8 cellular contexts compared by ENCODE assay signal in the genomic region with DNA sequence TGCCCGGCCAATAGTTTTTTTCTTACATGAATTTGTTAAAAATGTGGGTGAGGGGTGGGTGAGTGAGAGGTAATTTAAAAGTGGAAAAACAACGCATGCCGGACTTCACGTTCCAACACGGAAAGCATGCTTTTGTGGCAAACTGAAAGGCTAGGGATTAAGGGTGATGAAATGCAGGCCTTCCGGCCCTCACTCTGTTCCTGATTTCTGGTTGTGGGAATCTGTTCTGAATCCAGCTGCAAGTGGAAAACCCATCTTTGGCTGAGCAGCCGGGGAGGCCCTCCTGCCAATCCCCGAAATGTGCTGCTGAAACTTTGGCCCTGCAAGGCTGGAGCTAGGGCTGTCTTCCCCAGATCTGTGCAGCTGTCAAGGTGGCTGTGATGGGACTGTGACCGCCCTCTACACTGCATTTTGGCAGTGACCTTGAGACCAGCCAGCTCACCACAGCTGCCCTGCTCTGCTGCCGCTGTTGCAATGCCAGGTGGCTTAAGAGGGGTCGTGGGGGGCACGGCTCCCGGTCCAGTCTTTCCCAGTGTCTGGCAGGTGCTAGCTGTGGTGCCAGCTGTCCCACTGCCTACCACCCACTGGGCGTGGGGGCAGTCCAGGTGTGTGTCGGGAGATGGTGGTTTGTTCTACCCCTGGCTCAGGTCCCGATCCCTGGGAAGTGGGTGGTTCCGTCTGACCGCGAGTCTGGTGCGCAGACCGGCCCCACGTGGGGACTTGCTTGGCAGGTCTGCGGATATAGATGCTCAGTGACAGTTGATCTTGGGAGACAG. TPM values are rescaled to one million over a fixed set of nuclear protein-coding genes. Genes with fewer than 3 reads are reported as not detected.
DNase-seq lines count a peak whose midpoint lies in the region; ATAC-seq and TF ChIP-seq lines count a peak whose summit lies in the region.

No MANE protein-coding gene starts in this region.

- H3K4me3 ChIP-seq in upper lobe of right lung, result peak overlapping the region; percentile 62

- intact Hi-C loops in upper lobe of right lung (cut with DNase I), result no loop called here
- intact Hi-C loops in activated T-helper 2 cell treated with anti-CD3 and anti-CD28 coated beads, Interferon-gamma antibody, Interleukin-2, Interleukin-4, amounts not matched to agents 10 μg/mL and 5 μg/mL and 100 μg/mL, durations not matched to agents 14 hours and 24 hours and 36 hours (cut with micrococcal nuclease), result no loop called here

- H3K4me3 Mint-ChIP-seq in memory B cell, result peak overlapping the region; percentile 68
- H3K4me3 Mint-ChIP-seq in activated T-helper 2 cell treated with anti-CD3 and anti-CD28 coated beads, Interferon-gamma antibody, Interleukin-2, Interleukin-4, amounts not matched to agents 10 μg/mL and 5 μg/mL and 100 μg/mL, durations not matched to agents 14 hours and 24 hours and 36 hours (ENCODE audit: low read depth), result no peak overlapping the region

- peaks cover 4% of the 10 kb centered on the region for H3K36me3 Mint-ChIP-seq in memory B cell
- peaks cover 6% of the 10 kb centered on the region for H3K36me3 Mint-ChIP-seq in activated T-helper 2 cell treated with anti-CD3 and anti-CD28 coated beads, Interferon-gamma antibody, Interleukin-2, Interleukin-4, amounts not matched to agents 10 μg/mL and 5 μg/mL and 100 μg/mL, durations not matched to agents 14 hours and 24 hours and 36 hours (ENCODE audit: low read depth)

- peak; percentile 11 for DNase-seq in EL
- DNase-seq in NCI-H2196 (lab: John Stamatoyannopoulos, UW; ENCODE audit: unreplicated experiment), result peak; percentile 35
- DNase-seq in dermis microvascular lymphatic vessel endothelial cell (ENCODE audit: low read depth in 2 of 2), result peak; percentile 5 to 6
- DNase-seq in memory B cell (ENCODE audit: low spot score in 2 of 2), result no peak
- no peak for DNase-seq in upper lobe of right lung
- no peak for DNase-seq in stimulated activated CD4-positive, alpha-beta T cell treated with anti-CD3 and anti-CD28 coated beads, Interleukin-2, amount 100 ng/mL, for 24 hours
- DNase-seq in activated T-helper 2 cell treated with anti-CD3 and anti-CD28 coated beads, Interferon-gamma antibody, Interleukin-2, Interleukin-4, amounts not matched to agents 10 μg/mL and 5 μg/mL and 100 μg/mL, durations not matched to agents 14 hours and 24 hours and 36 hours (ENCODE audit: low spot score), result no peak
- no peak for DNase-seq in NCI-H1694 (lab: John Stamatoyannopoulos, UW)

- H3K9me3 ChIP-seq in upper lobe of right lung, result no peaks in the 10 kb centered on the region

- ATAC-seq in memory B cell (ENCODE audit: low read depth) (no peak), upper lobe of right lung (peak; percentile 55)

- no peak for TF ChIP-seq CTCF in upper lobe of right lung (IDR thresholded peaks at IDR 0.05)

- H3K4me1 Mint-ChIP-seq in memory B cell, result peaks cover 8% of the 10 kb centered on the region
- peaks cover 26% of the 10 kb centered on the region for H3K4me1 Mint-ChIP-seq in activated T-helper 2 cell treated with anti-CD3 and anti-CD28 coated beads, Interferon-gamma antibody, Interleukin-2, Interleukin-4, amounts not matched to agents 10 μg/mL and 5 μg/mL and 100 μg/mL, durations not matched to agents 14 hours and 24 hours and 36 hours (ENCODE audit: low read depth)

- no peaks in the 10 kb centered on the region for H3K36me3 ChIP-seq in upper lobe of right lung

- no peak overlapping the region for H3K27ac ChIP-seq in upper lobe of right lung

- no peaks in the 10 kb centered on the region for H3K9me3 Mint-ChIP-seq in memory B cell
- H3K9me3 Mint-ChIP-seq in activated T-helper 2 cell treated with anti-CD3 and anti-CD28 coated beads, Interferon-gamma antibody, Interleukin-2, Interleukin-4, amounts not matched to agents 10 μg/mL and 5 μg/mL and 100 μg/mL, durations not matched to agents 14 hours and 24 hours and 36 hours, result no peaks in the 10 kb centered on the region

- H3K27ac Mint-ChIP-seq in memory B cell, result peak overlapping the region; percentile 67
- no peak overlapping the region for H3K27ac Mint-ChIP-seq in activated T-helper 2 cell treated with anti-CD3 and anti-CD28 coated beads, Interferon-gamma antibody, Interleukin-2, Interleukin-4, amounts not matched to agents 10 μg/mL and 5 μg/mL and 100 μg/mL, durations not matched to agents 14 hours and 24 hours and 36 hours

- H3K4me1 ChIP-seq in upper lobe of right lung, result peaks cover 18% of the 10 kb centered on the region

- no peaks in the 10 kb centered on the region for H3K27me3 ChIP-seq in upper lobe of right lung

- H3K27me3 Mint-ChIP-seq in memory B cell, result no peaks in the 10 kb centered on the region
- no peaks in the 10 kb centered on the region for H3K27me3 Mint-ChIP-seq in activated T-helper 2 cell treated with anti-CD3 and anti-CD28 coated beads, Interferon-gamma antibody, Interleukin-2, Interleukin-4, amounts not matched to agents 10 μg/mL and 5 μg/mL and 100 μg/mL, durations not matched to agents 14 hours and 24 hours and 36 hours (ENCODE audit: low read depth)

RNA-seq across cellular contexts. Expression of a gene that starts 39.0 kb away (rescaled TPM):
- total RNA-seq in dermis microvascular lymphatic vessel endothelial cell (0.39 and 0.89 TPM in 2 replicates), upper lobe of right lung (2.1 TPM)
- total RNA-seq in activated T-helper 2 cell treated with anti-CD3 and anti-CD28 coated beads, Interferon-gamma antibody, Interleukin-2, Interleukin-4, amounts not matched to agents 10 μg/mL and 5 μg/mL and 100 μg/mL, durations not matched to agents 14 hours and 24 hours and 36 hours, result 1.5 and 1.6 TPM in 2 replicates

Comparison
In these comparisons a context has a peak if more than half of its experiments do, and no peak if none do; other contexts are left out.
1. DNase-seq: peak in EL (single experiment), NCI-H2196 (single experiment) and dermis microvascular lymphatic vessel endothelial cell (2 of 2); none in memory B cell (0 of 2), upper lobe of right lung (single experiment), stimulated activated CD4-positive, alpha-beta T cell treated with anti-CD3 and anti-CD28 coated beads, Interleukin-2, amount 100 ng/mL, for 24 hours (0 of 2), activated T-helper 2 cell treated with anti-CD3 and anti-CD28 coated beads, Interferon-gamma antibody, Interleukin-2, Interleukin-4, amounts not matched to agents 10 μg/mL and 5 μg/mL and 100 μg/mL, durations not matched to agents 14 hours and 24 hours and 36 hours (single experiment) and NCI-H1694 (single experiment).